7 cellular contexts compared by ENCODE assay signal in the genomic region with DNA sequence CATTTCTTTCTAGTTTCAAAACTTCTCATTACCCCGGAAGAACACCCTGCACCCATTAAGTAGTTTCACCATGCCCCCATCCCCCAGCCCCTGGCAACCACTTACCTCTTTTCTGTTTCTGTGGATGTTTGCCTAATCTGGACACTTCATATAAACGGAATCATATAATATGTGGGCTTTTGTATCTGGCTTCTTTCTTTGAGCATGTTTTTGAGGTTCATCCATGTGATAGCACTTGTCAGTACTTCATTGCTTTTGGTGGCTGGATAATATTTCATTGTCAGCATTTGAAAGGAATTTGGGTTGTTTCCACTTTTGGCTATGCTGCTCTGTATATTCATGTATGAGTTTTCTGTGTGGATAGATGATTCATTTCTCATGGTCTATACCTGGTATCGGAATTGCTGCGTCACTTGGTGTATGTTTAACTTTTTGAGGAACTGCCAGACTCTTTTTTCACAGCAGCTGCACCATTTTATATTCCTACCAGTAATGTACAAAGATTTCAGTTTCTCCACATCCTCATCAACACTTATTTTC. TPM values are rescaled to one million over a fixed set of nuclear protein-coding genes. Genes with fewer than 3 reads are reported as not detected.
DNase-seq lines count a peak whose midpoint lies in the region; ATAC-seq, FAIRE-seq and TF ChIP-seq lines count a peak whose summit lies in the region.

No MANE protein-coding gene starts in this region.

- H3K27me3 ChIP-seq in mucosa of rectum (ENCODE audit: control insufficient read depth in 2 of 2, insufficient read depth in 2 of 2, low read length in 2 of 2), result no peaks in the 10 kb centered on the region

- FAIRE-seq in H54 (lab: Jason Lieb, UNC), result no peak

- H3K4me3 Mint-ChIP-seq in T-helper 17 cell, result peak overlapping the region; percentile 39

- H3K9ac ChIP-seq in mucosa of rectum (ENCODE audit: low read depth in 1 of 2, low read length in 2 of 2), result no peak overlapping the region

- H3K9me3 ChIP-seq in T-helper 17 cell (ENCODE audit: control insufficient read depth, low read length, poor library complexity, severe bottlenecking), result no peaks in the 10 kb centered on the region
- H3K9me3 ChIP-seq in mucosa of rectum (ENCODE audit: control insufficient read depth in 2 of 2, low read length in 2 of 2), result no peaks in the 10 kb centered on the region

- H3K4me1 Mint-ChIP-seq in T-helper 17 cell, result peaks cover 41% of the 10 kb centered on the region

- H3K27me3 Mint-ChIP-seq in T-helper 17 cell, result no peaks in the 10 kb centered on the region

- peak overlapping the region; percentile 57 for H3K27ac Mint-ChIP-seq in T-helper 17 cell

- H3K4me1 ChIP-seq in mucosa of rectum (ENCODE audit: control insufficient read depth in 2 of 2, insufficient read depth in 2 of 2, low read length in 2 of 2), result peaks cover 19 to 20% of the 10 kb centered on the region in 2 donors

- ATAC-seq in GM18907 (IDR thresholded peaks at IDR 0.05; ENCODE audit: unreplicated experiment) (peak; percentile 72), HG02943 (IDR thresholded peaks at IDR 0.05; ENCODE audit: low read depth, unreplicated experiment) (peak; percentile 58), T-helper 17 cell (no peak)

- peak overlapping the region; percentile 27 to 53 for H3K27ac ChIP-seq in mucosa of rectum (ENCODE audit: low read depth in 2 of 2, low read length in 2 of 2)

- H3K36me3 Mint-ChIP-seq in T-helper 17 cell (ENCODE audit: low read depth), result peaks cover 8% of the 10 kb centered on the region

- peaks cover 10 to 14% of the 10 kb centered on the region in 2 donors for H3K36me3 ChIP-seq in mucosa of rectum (ENCODE audit: control insufficient read depth in 2 of 2, insufficient read depth in 2 of 2, low read length in 2 of 2)

- TF ChIP-seq POLR2A in H54 (IDR thresholded peaks at IDR 0.05; ENCODE audit: low read depth, low read length), result no peak

- no peak overlapping the region for H3K4me3 ChIP-seq in mucosa of rectum (ENCODE audit: low read length in 2 of 2)

- DNase-seq in T-helper 17 cell (no peak), SKM-1 (lab: John Stamatoyannopoulos, UW; ENCODE audit: unreplicated experiment) (no peak), H54 (ENCODE audit: insufficient read length, low spot score) (no peak), NCI-H2196 (lab: John Stamatoyannopoulos, UW; ENCODE audit: unreplicated experiment) (no peak)

RNA-seq across cellular contexts. Expression of a gene that starts 30.0 kb away (rescaled TPM):
- not detected for total RNA-seq in T-helper 17 cell
